8 cellular contexts compared by ENCODE assay signal in genomic region chr5:177425801-177426565, GRCh38. TPM values are rescaled to one million over a fixed set of nuclear protein-coding genes. Genes with fewer than 3 reads are reported as not detected.
DNase-seq lines count a peak whose midpoint lies in the region; ATAC-seq and TF ChIP-seq lines count a peak whose summit lies in the region.

No MANE protein-coding gene starts in this region.

- H3K36me3 ChIP-seq in heart right ventricle = peaks cover 0 to 14% (median 0%) of the 10 kb centered on the region in 9 donors

- H3K4me3 Mint-ChIP-seq in type B pancreatic cell = peak overlapping the region; percentile 97

- H3K4me3 ChIP-seq in heart right ventricle = peak overlapping the region; percentile 16 to 94 (median 58)

- H3K27me3 Mint-ChIP-seq in type B pancreatic cell = no peaks in the 10 kb centered on the region

- ATAC-seq in HG02884 (IDR thresholded peaks at IDR 0.05; ENCODE audit: unreplicated experiment) = peak; percentile 74
- peak; percentile 96 to 98 (median 97) for ATAC-seq in heart right ventricle

- TF ChIP-seq POLR2A in GM15510 (IDR thresholded peaks at IDR 0.05; ENCODE audit: borderline replicate concordance, extremely low read depth, insufficient read length) = peak; percentile 87

- WGBS in heart right ventricle, 2 donors = 0% methylated on average over 51 to 52 of the region's 52 CpGs

- peaks cover 16 to 52% (median 27%) of the 10 kb centered on the region in 9 donors for H3K4me1 ChIP-seq in heart right ventricle

- H3K9me3 ChIP-seq in heart right ventricle = no peaks in the 10 kb centered on the region

- peak overlapping the region; percentile 85 to 96 (median 92) for H3K27ac ChIP-seq in heart right ventricle

- H3K4me1 Mint-ChIP-seq in type B pancreatic cell (ENCODE audit: unreplicated experiment) = peaks cover 21% of the 10 kb centered on the region

- H3K36me3 Mint-ChIP-seq in type B pancreatic cell = no peaks in the 10 kb centered on the region

- TF ChIP-seq CTCF in heart right ventricle (IDR thresholded peaks at IDR 0.05) (no peak), type B pancreatic cell (conservative IDR thresholded peaks at IDR 0.05) (no peak)

- DNase-seq in NCI-H146 treated with DMSO at 0.1 percent for 48 hours (lab: John Stamatoyannopoulos, UW; ENCODE audit: unreplicated experiment) (peak; percentile 97), T-helper 1 cell (peak; percentile 98 to 100 (median 99)), amniotic stem cell (lab: John Stamatoyannopoulos, UW) (peak; percentile 100), heart right ventricle (peak; percentile 98 to 100), pons (ENCODE audit: low spot score) (peak; percentile 100), type B pancreatic cell (ENCODE audit: extremely low spot score, unreplicated experiment) (peak; percentile 99)

- intact Hi-C loops in heart right ventricle (cut with DNase I) = loop anchor here in 2 of 10 donors (2.0 kb wide), 2 partner anchors 29 to 71 kb away; partner anchors contain the start of gene PDLIM7 (in 1 of the 2)

- no peaks in the 10 kb centered on the region for H3K9me3 Mint-ChIP-seq in type B pancreatic cell

- no peaks in the 10 kb centered on the region for H3K27me3 ChIP-seq in heart right ventricle

- peak overlapping the region; percentile 97 for H3K27ac Mint-ChIP-seq in type B pancreatic cell

RNA-seq across cellular contexts. Expression of gene GRK6, which starts 0.5 kb away (rescaled TPM):
- total RNA-seq in heart right ventricle = 10 to 100 TPM; 11.8 to 21.2 (median 15.2) TPM
- 10 to 100 TPM in 1 of 2 donors, 1 to 10 TPM in 1; 6.7 to 22.9 TPM for polyA plus RNA-seq in heart right ventricle
- 46.1 and 47.3 TPM in 2 replicates for total RNA-seq in type B pancreatic cell (ENCODE audit: low replicate concordance)

RNA-seq across cellular contexts. Expression of gene F12, which starts 16.6 kb away (rescaled TPM):
- total RNA-seq in heart right ventricle (under 1 TPM in 1 of 10 donors, not detected in 9; 0.25 TPM), type B pancreatic cell (ENCODE audit: low replicate concordance) (3.2 and 5.7 TPM in 2 replicates)
- under 1 TPM; 0.28 to 0.37 TPM for polyA plus RNA-seq in heart right ventricle

RNA-seq across cellular contexts. Expression of gene PRR7, which starts 20.6 kb away (rescaled TPM):
- total RNA-seq in heart right ventricle (1 to 10 TPM in 9 of 10 donors, under 1 TPM in 1; 0.97 to 2.9 (median 1.9) TPM), type B pancreatic cell (ENCODE audit: low replicate concordance) (5.9 and 8.8 TPM in 2 replicates)
- polyA plus RNA-seq in heart right ventricle = 1 to 10 TPM; 1.8 to 2.7 TPM

RNA-seq across cellular contexts. Expression of gene PFN3, which starts 25.5 kb away (rescaled TPM):
- total RNA-seq in heart right ventricle (not detected), type B pancreatic cell (ENCODE audit: low replicate concordance) (not detected in 2 replicates)
- not detected for polyA plus RNA-seq in heart right ventricle

RNA-seq across cellular contexts. Expression of gene SLC34A1, which starts 41.7 kb away (rescaled TPM):
- under 1 TPM in 1 of 10 donors, not detected in 9; 0.12 TPM for total RNA-seq in heart right ventricle
- polyA plus RNA-seq in heart right ventricle = not detected
- total RNA-seq in type B pancreatic cell (ENCODE audit: low replicate concordance) = 0.12 and 0.22 TPM in 2 replicates

Comparison
In these comparisons a context has a peak if more than half of its experiments do, and no peak if none do; other contexts are left out.
1. Peak in every context shown above with its lines: DNase-seq, ATAC-seq, H3K4me3 ChIP-seq and H3K27ac ChIP-seq.